In the genomic region with DNA sequence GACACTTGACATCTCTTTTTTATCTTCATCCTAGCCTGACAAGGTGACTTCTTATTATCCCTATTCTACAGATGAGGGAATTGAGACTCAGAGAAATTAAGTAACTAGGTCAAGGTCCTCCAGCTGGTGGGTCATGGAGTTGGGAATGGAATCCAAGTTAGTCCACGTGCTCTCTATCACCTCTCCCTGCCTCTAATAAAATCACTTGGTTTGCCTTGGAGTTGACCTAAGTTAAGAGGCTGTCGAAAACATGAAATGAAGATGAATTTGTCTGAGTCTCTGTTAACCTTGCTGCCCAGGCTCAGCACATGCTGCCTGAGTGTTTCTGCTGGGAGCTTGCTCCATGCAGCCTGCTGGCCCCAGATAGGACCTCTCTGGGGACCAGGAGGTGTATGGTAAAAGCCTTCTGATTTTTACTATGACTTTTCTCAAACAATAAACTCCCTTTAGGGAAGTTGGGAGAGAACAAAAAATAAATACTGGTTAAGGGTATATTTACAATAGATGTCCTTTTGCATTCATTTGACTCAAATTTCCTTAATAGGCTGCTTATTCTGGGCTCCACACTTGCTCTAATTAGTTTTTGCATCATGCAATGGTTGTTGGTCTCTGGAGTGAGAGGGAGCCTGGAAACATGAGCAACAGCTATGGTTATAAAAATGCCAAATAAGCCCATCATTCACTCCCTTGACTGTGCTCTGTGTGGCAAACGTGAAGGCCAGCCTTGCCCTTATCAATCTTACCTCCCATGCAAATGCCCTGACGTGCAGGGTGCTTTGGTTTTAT, we compare ENCODE assay signal across 1 cellular context.
TF ChIP-seq lines count a peak whose summit lies in the region.

No MANE protein-coding gene starts in this region.

TF ChIP-seq in H1, 55 proteins besides CTCF, POLR2A, EP300 and RAD21 (continued from another document):
- TF ChIP-seq, protein P1, sequence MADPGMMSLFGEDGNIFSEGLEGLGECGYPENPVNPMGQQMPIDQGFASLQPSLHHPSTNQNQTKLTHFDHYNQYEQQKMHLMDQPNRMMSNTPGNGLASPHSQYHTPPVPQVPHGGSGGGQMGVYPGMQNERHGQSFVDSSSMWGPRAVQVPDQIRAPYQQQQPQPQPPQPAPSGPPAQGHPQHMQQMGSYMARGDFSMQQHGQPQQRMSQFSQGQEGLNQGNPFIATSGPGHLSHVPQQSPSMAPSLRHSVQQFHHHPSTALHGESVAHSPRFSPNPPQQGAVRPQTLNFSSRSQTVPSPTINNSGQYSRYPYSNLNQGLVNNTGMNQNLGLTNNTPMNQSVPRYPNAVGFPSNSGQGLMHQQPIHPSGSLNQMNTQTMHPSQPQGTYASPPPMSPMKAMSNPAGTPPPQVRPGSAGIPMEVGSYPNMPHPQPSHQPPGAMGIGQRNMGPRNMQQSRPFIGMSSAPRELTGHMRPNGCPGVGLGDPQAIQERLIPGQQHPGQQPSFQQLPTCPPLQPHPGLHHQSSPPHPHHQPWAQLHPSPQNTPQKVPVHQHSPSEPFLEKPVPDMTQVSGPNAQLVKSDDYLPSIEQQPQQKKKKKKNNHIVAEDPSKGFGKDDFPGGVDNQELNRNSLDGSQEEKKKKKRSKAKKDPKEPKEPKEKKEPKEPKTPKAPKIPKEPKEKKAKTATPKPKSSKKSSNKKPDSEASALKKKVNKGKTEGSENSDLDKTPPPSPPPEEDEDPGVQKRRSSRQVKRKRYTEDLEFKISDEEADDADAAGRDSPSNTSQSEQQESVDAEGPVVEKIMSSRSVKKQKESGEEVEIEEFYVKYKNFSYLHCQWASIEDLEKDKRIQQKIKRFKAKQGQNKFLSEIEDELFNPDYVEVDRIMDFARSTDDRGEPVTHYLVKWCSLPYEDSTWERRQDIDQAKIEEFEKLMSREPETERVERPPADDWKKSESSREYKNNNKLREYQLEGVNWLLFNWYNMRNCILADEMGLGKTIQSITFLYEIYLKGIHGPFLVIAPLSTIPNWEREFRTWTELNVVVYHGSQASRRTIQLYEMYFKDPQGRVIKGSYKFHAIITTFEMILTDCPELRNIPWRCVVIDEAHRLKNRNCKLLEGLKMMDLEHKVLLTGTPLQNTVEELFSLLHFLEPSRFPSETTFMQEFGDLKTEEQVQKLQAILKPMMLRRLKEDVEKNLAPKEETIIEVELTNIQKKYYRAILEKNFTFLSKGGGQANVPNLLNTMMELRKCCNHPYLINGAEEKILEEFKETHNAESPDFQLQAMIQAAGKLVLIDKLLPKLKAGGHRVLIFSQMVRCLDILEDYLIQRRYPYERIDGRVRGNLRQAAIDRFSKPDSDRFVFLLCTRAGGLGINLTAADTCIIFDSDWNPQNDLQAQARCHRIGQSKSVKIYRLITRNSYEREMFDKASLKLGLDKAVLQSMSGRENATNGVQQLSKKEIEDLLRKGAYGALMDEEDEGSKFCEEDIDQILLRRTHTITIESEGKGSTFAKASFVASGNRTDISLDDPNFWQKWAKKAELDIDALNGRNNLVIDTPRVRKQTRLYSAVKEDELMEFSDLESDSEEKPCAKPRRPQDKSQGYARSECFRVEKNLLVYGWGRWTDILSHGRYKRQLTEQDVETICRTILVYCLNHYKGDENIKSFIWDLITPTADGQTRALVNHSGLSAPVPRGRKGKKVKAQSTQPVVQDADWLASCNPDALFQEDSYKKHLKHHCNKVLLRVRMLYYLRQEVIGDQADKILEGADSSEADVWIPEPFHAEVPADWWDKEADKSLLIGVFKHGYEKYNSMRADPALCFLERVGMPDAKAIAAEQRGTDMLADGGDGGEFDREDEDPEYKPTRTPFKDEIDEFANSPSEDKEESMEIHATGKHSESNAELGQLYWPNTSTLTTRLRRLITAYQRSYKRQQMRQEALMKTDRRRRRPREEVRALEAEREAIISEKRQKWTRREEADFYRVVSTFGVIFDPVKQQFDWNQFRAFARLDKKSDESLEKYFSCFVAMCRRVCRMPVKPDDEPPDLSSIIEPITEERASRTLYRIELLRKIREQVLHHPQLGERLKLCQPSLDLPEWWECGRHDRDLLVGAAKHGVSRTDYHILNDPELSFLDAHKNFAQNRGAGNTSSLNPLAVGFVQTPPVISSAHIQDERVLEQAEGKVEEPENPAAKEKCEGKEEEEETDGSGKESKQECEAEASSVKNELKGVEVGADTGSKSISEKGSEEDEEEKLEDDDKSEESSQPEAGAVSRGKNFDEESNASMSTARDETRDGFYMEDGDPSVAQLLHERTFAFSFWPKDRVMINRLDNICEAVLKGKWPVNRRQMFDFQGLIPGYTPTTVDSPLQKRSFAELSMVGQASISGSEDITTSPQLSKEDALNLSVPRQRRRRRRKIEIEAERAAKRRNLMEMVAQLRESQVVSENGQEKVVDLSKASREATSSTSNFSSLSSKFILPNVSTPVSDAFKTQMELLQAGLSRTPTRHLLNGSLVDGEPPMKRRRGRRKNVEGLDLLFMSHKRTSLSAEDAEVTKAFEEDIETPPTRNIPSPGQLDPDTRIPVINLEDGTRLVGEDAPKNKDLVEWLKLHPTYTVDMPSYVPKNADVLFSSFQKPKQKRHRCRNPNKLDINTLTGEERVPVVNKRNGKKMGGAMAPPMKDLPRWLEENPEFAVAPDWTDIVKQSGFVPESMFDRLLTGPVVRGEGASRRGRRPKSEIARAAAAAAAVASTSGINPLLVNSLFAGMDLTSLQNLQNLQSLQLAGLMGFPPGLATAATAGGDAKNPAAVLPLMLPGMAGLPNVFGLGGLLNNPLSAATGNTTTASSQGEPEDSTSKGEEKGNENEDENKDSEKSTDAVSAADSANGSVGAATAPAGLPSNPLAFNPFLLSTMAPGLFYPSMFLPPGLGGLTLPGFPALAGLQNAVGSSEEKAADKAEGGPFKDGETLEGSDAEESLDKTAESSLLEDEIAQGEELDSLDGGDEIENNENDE (IDR thresholded peaks at IDR 0.05; ENCODE audit: insufficient replicate concordance, low read length) = no peak
- TF ChIP-seq CTBP2 (IDR thresholded peaks at IDR 0.05; ENCODE audit: borderline replicate concordance, insufficient read depth, insufficient read length, low read length) = no peak
- TF ChIP-seq MAFK (IDR thresholded peaks at IDR 0.05; ENCODE audit: low read depth, low read length) = no peak
- TF ChIP-seq RNF2 (IDR thresholded peaks at IDR 0.05; ENCODE audit: borderline replicate concordance, low read depth, low read length, missing control alignments, poor library complexity, severe bottlenecking) = no peak
- no peak for TF ChIP-seq EGR1 (IDR thresholded peaks at IDR 0.05; ENCODE audit: borderline replicate concordance, low read depth, low read length)
- no peak for TF ChIP-seq SIX5 (IDR thresholded peaks at IDR 0.05; ENCODE audit: low read depth, low read length)
- no peak for TF ChIP-seq YY1 (IDR thresholded peaks at IDR 0.05; ENCODE audit: low read depth, low read length)
- TF ChIP-seq POU5F1 (IDR thresholded peaks at IDR 0.05; ENCODE audit: low read depth, low read length) = no peak
- TF ChIP-seq EZH2 (IDR thresholded peaks at IDR 0.05; ENCODE audit: low read depth, low read length, severe bottlenecking) = no peak
- TF ChIP-seq TBP (IDR thresholded peaks at IDR 0.05; ENCODE audit: low read depth, low read length) = no peak
- TF ChIP-seq CHD2 (IDR thresholded peaks at IDR 0.05; ENCODE audit: low read length) = no peak
TF ChIP-seq in H1: peak in this region for 0.
